31 cellular contexts compared by ENCODE assay signal in genomic region chr11:61048368-61049065, GRCh38. TPM values are rescaled to one million over a fixed set of nuclear protein-coding genes. Genes with fewer than 3 reads are reported as not detected.
A peak's percentile ranks its signal among the peaks of the same experiment; 100 is the strongest.
DNase-seq lines count a peak whose midpoint lies in the region; ATAC-seq and TF ChIP-seq lines count a peak whose summit lies in the region.
"Had no signal": no experiment of that assay in that cellular context is flagged by ENCODE, and none has a peak within 500 bp of the region (broad histone marks: within the 10 kb centered on the region; RNA-seq: fewer than 3 reads in every experiment).

No MANE protein-coding gene starts in this region.

- peaks cover 28% of the 10 kb centered on the region for H3K4me1 ChIP-seq in CD4-positive, CD25-positive, alpha-beta regulatory T cell (ENCODE audit: control insufficient read depth, insufficient read depth, low read length, poor library complexity, severe bottlenecking)
- H3K4me1 ChIP-seq: BE2C, lower lobe of right lung, psoas muscle had no signal

- peak overlapping the region; percentile 42 for H3K4me3 ChIP-seq in CD4-positive, CD25-positive, alpha-beta regulatory T cell (ENCODE audit: low read depth, low read length)
- H3K4me3 ChIP-seq: cardiac muscle cell, lower lobe of right lung, mucosa of descending colon, psoas muscle, upper lobe of left lung had no signal

- DNase-seq in activated CD4-positive, alpha-beta T cell treated with anti-CD3 and anti-CD28 coated beads, Interleukin-2, amount 10 ng/mL, durations not matched to agents 7 days and 5 days = no peak
- no peak for DNase-seq in activated CD4-positive, alpha-beta T cell treated with anti-CD3 and anti-CD28 coated beads for 48 hours
- DNase-seq in CD4-positive, CD25-positive, alpha-beta regulatory T cell = no peak
- no peak for DNase-seq in activated T-helper 1 cell treated with anti-CD3 and anti-CD28 coated beads, Interleukin-12 subunit alpha, Interleukin-12 subunit beta, Interleukin-2, Interleukin-4 antibody, amounts not matched to agents 30 ng/mL and 10 ng/mL and 1 ng/mL, durations not matched to agents 14 hours and 24 hours and 36 hours (ENCODE audit: low spot score)
- DNase-seq in left kidney (ENCODE audit: low read depth, low spot score) (peak; percentile 49), sciatic nerve (ENCODE audit: low spot score) (no peak), COLO668 (lab: John Stamatoyannopoulos, UW; ENCODE audit: unreplicated experiment) (no peak), osteocyte (ENCODE audit: extremely low spot score, unreplicated experiment) (no peak)
- DNase-seq: activated CD4-positive, alpha-beta T cell treated with anti-CD3 and anti-CD28 coated beads, Interleukin-2, amount 50 U/mL, for 48 hours; anterior cingulate cortex; BE2C; Calu3; EL; H7; lower lobe of right lung; mucosa of descending colon; NCI-H1105; NCI-H2029 treated with DMSO at 0.1 percent for 48 hours; NCI-H2227 treated with DMSO at 0.1 percent for 48 hours; NCI-H69; psoas muscle; RPMI8226; substantia nigra; upper lobe of left lung had no signal

- peaks cover 15% of the 10 kb centered on the region for H3K36me3 Mint-ChIP-seq in activated CD4-positive, alpha-beta T cell treated with anti-CD3 and anti-CD28 coated beads, Interleukin-2, amount 10 ng/mL, durations not matched to agents 7 days and 5 days (ENCODE audit: low read depth)
- no peaks in the 10 kb centered on the region for H3K36me3 Mint-ChIP-seq in CD4-positive, CD25-positive, alpha-beta regulatory T cell
- peaks cover 45% of the 10 kb centered on the region for H3K36me3 Mint-ChIP-seq in activated T-helper 1 cell treated with anti-CD3 and anti-CD28 coated beads, Interleukin-12 subunit alpha, Interleukin-12 subunit beta, Interleukin-2, Interleukin-4 antibody, amounts not matched to agents 30 ng/mL and 10 ng/mL and 1 ng/mL, durations not matched to agents 14 hours and 24 hours and 36 hours (ENCODE audit: low read depth)
- H3K36me3 Mint-ChIP-seq in osteocyte (ENCODE audit: unreplicated experiment) = no peaks in the 10 kb centered on the region

- CTCF ChIA-PET in activated CD4-positive, alpha-beta T cell treated with anti-CD3 and anti-CD28 coated beads, Interleukin-2, amount 10 ng/mL, durations not matched to agents 7 days and 5 days (lab: Charles Lee) = interaction anchor here (1.0 to 1.7 kb wide), 7 partner anchors 9 to 81 kb away, joined by 3 to 5 read pairs (median 3); no protein-coding TSS in a partner anchor

- H3K27ac Mint-ChIP-seq in activated CD4-positive, alpha-beta T cell treated with anti-CD3 and anti-CD28 coated beads, Interleukin-2, amount 10 ng/mL, durations not matched to agents 7 days and 5 days = peak overlapping the region; percentile 85
- peak overlapping the region; percentile 85 to 96 (median 94) for H3K27ac Mint-ChIP-seq in CD4-positive, CD25-positive, alpha-beta regulatory T cell
- H3K27ac Mint-ChIP-seq in activated T-helper 1 cell treated with anti-CD3 and anti-CD28 coated beads, Interleukin-12 subunit alpha, Interleukin-12 subunit beta, Interleukin-2, Interleukin-4 antibody, amounts not matched to agents 30 ng/mL and 10 ng/mL and 1 ng/mL, durations not matched to agents 14 hours and 24 hours and 36 hours = peak overlapping the region; percentile 66
- H3K27ac Mint-ChIP-seq in osteocyte (ENCODE audit: unreplicated experiment) = no peak overlapping the region

- no peak for TF ChIP-seq CTCF in osteocyte (IDR thresholded peaks at IDR 0.05)

- H3K27me3 Mint-ChIP-seq in activated CD4-positive, alpha-beta T cell treated with anti-CD3 and anti-CD28 coated beads, Interleukin-2, amount 10 ng/mL, durations not matched to agents 7 days and 5 days = no peaks in the 10 kb centered on the region
- no peaks in the 10 kb centered on the region for H3K27me3 Mint-ChIP-seq in CD4-positive, CD25-positive, alpha-beta regulatory T cell
- no peaks in the 10 kb centered on the region for H3K27me3 Mint-ChIP-seq in activated T-helper 1 cell treated with anti-CD3 and anti-CD28 coated beads, Interleukin-12 subunit alpha, Interleukin-12 subunit beta, Interleukin-2, Interleukin-4 antibody, amounts not matched to agents 30 ng/mL and 10 ng/mL and 1 ng/mL, durations not matched to agents 14 hours and 24 hours and 36 hours (ENCODE audit: insufficient read depth)
- peaks cover 39% of the 10 kb centered on the region for H3K27me3 Mint-ChIP-seq in osteocyte (ENCODE audit: unreplicated experiment)

- H3K4me3 Mint-ChIP-seq in activated CD4-positive, alpha-beta T cell treated with anti-CD3 and anti-CD28 coated beads, Interleukin-2, amount 10 ng/mL, durations not matched to agents 7 days and 5 days = peak overlapping the region; percentile 53
- peak overlapping the region; percentile 23 to 86 (median 64) for H3K4me3 Mint-ChIP-seq in CD4-positive, CD25-positive, alpha-beta regulatory T cell
- H3K4me3 Mint-ChIP-seq in activated T-helper 1 cell treated with anti-CD3 and anti-CD28 coated beads, Interleukin-12 subunit alpha, Interleukin-12 subunit beta, Interleukin-2, Interleukin-4 antibody, amounts not matched to agents 30 ng/mL and 10 ng/mL and 1 ng/mL, durations not matched to agents 14 hours and 24 hours and 36 hours = peak overlapping the region; percentile 32
- H3K4me3 Mint-ChIP-seq in osteocyte (ENCODE audit: unreplicated experiment) = no peak overlapping the region

- no peaks in the 10 kb centered on the region for H3K27me3 ChIP-seq in CD4-positive, CD25-positive, alpha-beta regulatory T cell (ENCODE audit: control insufficient read depth, insufficient read depth, low read length)
- H3K27me3 ChIP-seq: BE2C, cardiac muscle cell, upper lobe of left lung had no signal

- intact Hi-C loops in activated T-helper 1 cell treated with anti-CD3 and anti-CD28 coated beads, Interleukin-12 subunit alpha, Interleukin-12 subunit beta, Interleukin-2, Interleukin-4 antibody, amounts not matched to agents 30 ng/mL and 10 ng/mL and 1 ng/mL, durations not matched to agents 14 hours and 24 hours and 36 hours (cut with micrococcal nuclease) = no loop called here
- intact Hi-C loops in sciatic nerve (cut with DNase I) = no loop called here

- POLR2A ChIA-PET in activated CD4-positive, alpha-beta T cell treated with anti-CD3 and anti-CD28 coated beads, Interleukin-2, amount 10 ng/mL, durations not matched to agents 7 days and 5 days (lab: Charles Lee) = interaction anchor here (1.0 kb wide), 1 partner anchor 12 kb away, joined by 3 read pairs; no protein-coding TSS in a partner anchor

- H3K36me3 ChIP-seq in CD4-positive, CD25-positive, alpha-beta regulatory T cell (ENCODE audit: control insufficient read depth, insufficient read depth, low read length) = no peaks in the 10 kb centered on the region
- H3K36me3 ChIP-seq: BE2C, cardiac muscle cell, lower lobe of right lung, upper lobe of left lung had no signal

- H3K4me1 Mint-ChIP-seq in activated CD4-positive, alpha-beta T cell treated with anti-CD3 and anti-CD28 coated beads, Interleukin-2, amount 10 ng/mL, durations not matched to agents 7 days and 5 days = peaks cover 60% of the 10 kb centered on the region
- H3K4me1 Mint-ChIP-seq in CD4-positive, CD25-positive, alpha-beta regulatory T cell = peaks cover 3 to 50% (median 34%) of the 10 kb centered on the region in 4 donors
- peaks cover 53% of the 10 kb centered on the region for H3K4me1 Mint-ChIP-seq in activated T-helper 1 cell treated with anti-CD3 and anti-CD28 coated beads, Interleukin-12 subunit alpha, Interleukin-12 subunit beta, Interleukin-2, Interleukin-4 antibody, amounts not matched to agents 30 ng/mL and 10 ng/mL and 1 ng/mL, durations not matched to agents 14 hours and 24 hours and 36 hours (ENCODE audit: low read depth)
- no peaks in the 10 kb centered on the region for H3K4me1 Mint-ChIP-seq in osteocyte (ENCODE audit: unreplicated experiment)

- H3K9me3 Mint-ChIP-seq in activated CD4-positive, alpha-beta T cell treated with anti-CD3 and anti-CD28 coated beads, Interleukin-2, amount 10 ng/mL, durations not matched to agents 7 days and 5 days = peaks cover 4% of the 10 kb centered on the region
- peaks cover 0 to 2% (median 0%) of the 10 kb centered on the region in 7 donors for H3K9me3 Mint-ChIP-seq in CD4-positive, CD25-positive, alpha-beta regulatory T cell
- peaks cover 3% of the 10 kb centered on the region for H3K9me3 Mint-ChIP-seq in activated T-helper 1 cell treated with anti-CD3 and anti-CD28 coated beads, Interleukin-12 subunit alpha, Interleukin-12 subunit beta, Interleukin-2, Interleukin-4 antibody, amounts not matched to agents 30 ng/mL and 10 ng/mL and 1 ng/mL, durations not matched to agents 14 hours and 24 hours and 36 hours
- no peaks in the 10 kb centered on the region for H3K9me3 Mint-ChIP-seq in osteocyte (ENCODE audit: unreplicated experiment)

- no peaks in the 10 kb centered on the region for H3K9me3 ChIP-seq in CD4-positive, CD25-positive, alpha-beta regulatory T cell (ENCODE audit: control insufficient read depth in 2 of 2, low read length in 2 of 2)
- H3K9me3 ChIP-seq: BE2C, lower lobe of right lung, mucosa of descending colon, psoas muscle, upper lobe of left lung had no signal

- H3K27ac ChIP-seq in CD4-positive, CD25-positive, alpha-beta regulatory T cell (ENCODE audit: insufficient read depth, low read length, poor library complexity, severe bottlenecking) = peak overlapping the region; percentile 52
- H3K27ac ChIP-seq: cardiac muscle cell, lower lobe of right lung, psoas muscle, VCaP had no signal

- no peak for ATAC-seq in CD4-positive, CD25-positive, alpha-beta regulatory T cell (ENCODE audit: low read depth in 2 of 2)
- ATAC-seq in sciatic nerve = no peak
- ATAC-seq: lower lobe of right lung, mucosa of descending colon, psoas muscle had no signal

RNA-seq across cellular contexts. Expression of gene CD5, which starts 53.8 kb away (rescaled TPM):
- 100 to 1,000 TPM; 379 to 405 TPM for total RNA-seq in activated CD4-positive, alpha-beta T cell treated with anti-CD3 and anti-CD28 coated beads, Interleukin-2, amount 10 ng/mL, durations not matched to agents 7 days and 5 days
- 390 TPM for total RNA-seq in CD4-positive, CD25-positive, alpha-beta regulatory T cell
- polyA plus RNA-seq in CD4-positive, CD25-positive, alpha-beta regulatory T cell = 100 to 1,000 TPM; 150 to 253 (median 213) TPM
- 336 and 339 TPM in 2 replicates for total RNA-seq in activated T-helper 1 cell treated with anti-CD3 and anti-CD28 coated beads, Interleukin-12 subunit alpha, Interleukin-12 subunit beta, Interleukin-2, Interleukin-4 antibody, amounts not matched to agents 30 ng/mL and 10 ng/mL and 1 ng/mL, durations not matched to agents 14 hours and 24 hours and 36 hours
- total RNA-seq in sciatic nerve (1.3 TPM), osteocyte (not detected in 2 replicates)
- total RNA-seq: Calu3, cardiac muscle cell, dermis microvascular lymphatic vessel endothelial cell, endothelial cell of umbilical vein, H7, M059J, SK-MEL-5 had no signal
- polyA plus RNA-seq: cardiac muscle cell, endothelial cell of umbilical vein, keratinocyte had no signal

Comparison
In these comparisons a context has a peak if more than half of its experiments do, and no peak if none do; other contexts are left out.
1. RNA of gene CD5, which starts 53.8 kb away (total RNA-seq): 379 to 405 TPM in activated CD4-positive, alpha-beta T cell treated with anti-CD3 and anti-CD28 coated beads, Interleukin-2, amount 10 ng/mL, durations not matched to agents 7 days and 5 days, 390 TPM in CD4-positive, CD25-positive, alpha-beta regulatory T cell (single experiment) and 336 to 339 TPM in activated T-helper 1 cell treated with anti-CD3 and anti-CD28 coated beads, Interleukin-12 subunit alpha, Interleukin-12 subunit beta, Interleukin-2, Interleukin-4 antibody, amounts not matched to agents 30 ng/mL and 10 ng/mL and 1 ng/mL, durations not matched to agents 14 hours and 24 hours and 36 hours; 1.3 TPM in sciatic nerve (single experiment) and not detected in osteocyte; every median in the first group is over 100 times any median in the second.